In genomic region chr7:93231264-93231663, GRCh38 we compare ENCODE assay signal across 8 cellular contexts.
A peak's percentile ranks its signal among the peaks of the same experiment; 100 is the strongest.
DNase-seq lines count a peak whose midpoint lies in the region; ATAC-seq and TF ChIP-seq lines count a peak whose summit lies in the region.

No MANE protein-coding gene starts in this region.

- in situ Hi-C loops in KBM-7 (cut with MboI; ENCODE audit: low pct_unique_long_range_greater_than_20kb, low sequenced_read_pairs): no loop called here
- in situ Hi-C loops in brain microvascular endothelial cell (cut with HindIII; ENCODE audit: low pct_ligation_motif_present, low sequenced_read_pairs): no loop called here

- H3K9ac ChIP-seq in mucosa of stomach (ENCODE audit: low read length): peak overlapping the region; percentile 95

- H3K36me3 ChIP-seq in brain microvascular endothelial cell (replicated peaks): no peaks in the 10 kb centered on the region
- H3K36me3 ChIP-seq in mucosa of stomach (ENCODE audit: control insufficient read depth, insufficient read depth, low read length): no peaks in the 10 kb centered on the region

- H3K4me3 ChIP-seq in AG09309 (ENCODE audit: control insufficient read depth, low read depth, low read length): peak overlapping the region; percentile 87
- peak overlapping the region; percentile 92 for H3K4me3 ChIP-seq in brain microvascular endothelial cell (ENCODE audit: low read depth, low read length)
- H3K4me3 ChIP-seq in mucosa of stomach (ENCODE audit: low read length): peak overlapping the region; percentile 100

- H3K27ac ChIP-seq in brain microvascular endothelial cell: no peak overlapping the region

- H3K9me3 ChIP-seq in mucosa of stomach (ENCODE audit: control insufficient read depth, low read length): no peaks in the 10 kb centered on the region

- H3K27me3 ChIP-seq in brain microvascular endothelial cell (replicated peaks) (no peaks in the 10 kb centered on the region), mucosa of stomach (ENCODE audit: control insufficient read depth, insufficient read depth, low read length) (no peaks in the 10 kb centered on the region)

- no peak for ATAC-seq in GM19023 (IDR thresholded peaks at IDR 0.05; ENCODE audit: unreplicated experiment)

- peaks cover 4% of the 10 kb centered on the region for H3K4me1 ChIP-seq in mucosa of stomach (ENCODE audit: control insufficient read depth, insufficient read depth, low read length)

- DNase-seq in AG09309 (ENCODE audit: low read depth) (no peak), KBM-7 (peak; percentile 8), brain microvascular endothelial cell (no peak), NCI-H774 (lab: John Stamatoyannopoulos, UW) (no peak), NCI-H1694 treated with DMSO at 0.1 percent for 48 hours (lab: John Stamatoyannopoulos, UW) (no peak)
- no peak for DNase-seq in effector CD8-positive, alpha-beta T cell (lab: John Stamatoyannopoulos, UW)

- TF ChIP-seq CTCF in AG09309 (IDR thresholded peaks at IDR 0.05; ENCODE audit: control insufficient read depth, insufficient read depth, low read depth, low read length, missing control alignments) (no peak), brain microvascular endothelial cell (IDR thresholded peaks at IDR 0.05; ENCODE audit: low read depth, low read length, missing control alignments) (no peak)
